8 cellular contexts compared by ENCODE assay signal in genomic region chr16:84970447-84971127, GRCh38. TPM values are rescaled to one million over a fixed set of nuclear protein-coding genes. Genes with fewer than 3 reads are reported as not detected.
DNase-seq lines count a peak whose midpoint lies in the region; ATAC-seq and TF ChIP-seq lines count a peak whose summit lies in the region.

No MANE protein-coding gene starts in this region.

- H4K20me1 ChIP-seq in DOHH2 (ENCODE audit: control insufficient read depth, insufficient read depth, low read depth, low read length) = no peaks in the 10 kb centered on the region

- H3K9me3 ChIP-seq in DOHH2 (ENCODE audit: control insufficient read depth, insufficient read depth, low read length) (peaks cover 5% of the 10 kb centered on the region; the same call in 1 of the 2 replicates), lung (ENCODE audit: control insufficient read depth in 2 of 2, insufficient read depth in 1 of 2, low read length in 1 of 2) (no peaks in the 10 kb centered on the region)

- CTCF ChIA-PET in activated CD4-positive, alpha-beta memory T cell treated with anti-CD3 and anti-CD28 coated beads, Interleukin-2, amount 10 ng/mL, durations not matched to agents 7 days and 5 days (lab: Charles Lee) = interaction anchor here (0.7 to 7.5 kb wide), 24 partner anchors 9 to 241 kb away, joined by 3 to 92 read pairs (median 4); no protein-coding TSS in a partner anchor

- H3K27ac ChIP-seq in DOHH2 (ENCODE audit: low read depth, low read length) = no peak overlapping the region
- H3K27ac ChIP-seq in lung (ENCODE audit: low read depth in 1 of 2, low read length in 1 of 2) = no peak overlapping the region

- H3K79me2 ChIP-seq in DOHH2 (ENCODE audit: control insufficient read depth, low read length) = no peaks in the 10 kb centered on the region

- ATAC-seq in HG02943 (IDR thresholded peaks at IDR 0.05; ENCODE audit: low read depth, unreplicated experiment) (peak; percentile 82), lung (ENCODE audit: insufficient read depth, low FRiP score) (peak; percentile 67), GM18873 (IDR thresholded peaks at IDR 0.05; ENCODE audit: low FRiP score, unreplicated experiment) (no peak)

- no peak overlapping the region for H3K4me2 ChIP-seq in DOHH2 (ENCODE audit: low read length)

- H3K9me3 Mint-ChIP-seq in activated CD4-positive, alpha-beta memory T cell treated with anti-CD3 and anti-CD28 coated beads, Interleukin-2, amount 10 ng/mL, durations not matched to agents 7 days and 5 days = peaks cover 5% of the 10 kb centered on the region

- H3K4me1 Mint-ChIP-seq in activated CD4-positive, alpha-beta memory T cell treated with anti-CD3 and anti-CD28 coated beads, Interleukin-2, amount 10 ng/mL, durations not matched to agents 7 days and 5 days = peaks cover 4% of the 10 kb centered on the region

- no peaks in the 10 kb centered on the region for H3K27me3 ChIP-seq in DOHH2 (ENCODE audit: control insufficient read depth, low read length)
- no peaks in the 10 kb centered on the region for H3K27me3 ChIP-seq in lung (ENCODE audit: control insufficient read depth, insufficient read depth)

- H3K4me3 ChIP-seq in DOHH2 (ENCODE audit: low read length) (no peak overlapping the region), lung (no peak overlapping the region)

- no peak overlapping the region for H3K4me3 Mint-ChIP-seq in activated CD4-positive, alpha-beta memory T cell treated with anti-CD3 and anti-CD28 coated beads, Interleukin-2, amount 10 ng/mL, durations not matched to agents 7 days and 5 days

- 21 to 27% methylated on average over 18 of the region's 18 CpGs for WGBS in lung, 2 donors

- H3K36me3 Mint-ChIP-seq in activated CD4-positive, alpha-beta memory T cell treated with anti-CD3 and anti-CD28 coated beads, Interleukin-2, amount 10 ng/mL, durations not matched to agents 7 days and 5 days (ENCODE audit: low read depth) = peaks cover 4% of the 10 kb centered on the region

- H3K27ac Mint-ChIP-seq in activated CD4-positive, alpha-beta memory T cell treated with anti-CD3 and anti-CD28 coated beads, Interleukin-2, amount 10 ng/mL, durations not matched to agents 7 days and 5 days = no peak overlapping the region

- H3F3A ChIP-seq in DOHH2 (ENCODE audit: control insufficient read depth, insufficient read depth) = no peaks in the 10 kb centered on the region

- H3K4me1 ChIP-seq in DOHH2 (ENCODE audit: control insufficient read depth, low read length) = no peaks in the 10 kb centered on the region
- H3K4me1 ChIP-seq in lung (ENCODE audit: control insufficient read depth in 2 of 2, insufficient read depth in 2 of 2, low read length in 2 of 2) = no peaks in the 10 kb centered on the region

- TF ChIP-seq CTCF in DOHH2 (IDR thresholded peaks at IDR 0.05; ENCODE audit: low read depth, low read length, poor library complexity, severe bottlenecking) (peak; percentile 97), lung (IDR thresholded peaks at IDR 0.05; ENCODE audit: control extremely low read depth, extremely low read depth) (peak; percentile 84)

- H3K36me3 ChIP-seq in DOHH2 (ENCODE audit: control insufficient read depth, low read length) = peaks cover 6% of the 10 kb centered on the region
- peaks cover 3 to 11% of the 10 kb centered on the region in 2 donors for H3K36me3 ChIP-seq in lung (ENCODE audit: control insufficient read depth in 2 of 2, insufficient read depth in 2 of 2, low read length in 2 of 2)

- peak; percentile 77 for DNase-seq in NCI-H69 (lab: John Stamatoyannopoulos, UW)
- peak; percentile 81 for DNase-seq in activated CD4-positive, alpha-beta memory T cell treated with anti-CD3 and anti-CD28 coated beads, Interleukin-2, amount 10 ng/mL, durations not matched to agents 7 days and 5 days
- DNase-seq in ecto neural progenitor cell (ENCODE audit: low spot score) = peak; percentile 90
- DNase-seq in lung (ENCODE audit: low spot score) = peak; percentile 78
- DNase-seq in stimulated activated CD8-positive, alpha-beta memory T cell treated with anti-CD3 and anti-CD28 coated beads, Interleukin-12 subunit alpha, Interleukin-12 subunit beta, amount 100 ng/mL, for 4 hours (ENCODE audit: low read depth) = peak; percentile 49

- no peaks in the 10 kb centered on the region for H3K9me2 ChIP-seq in DOHH2 (replicated peaks; ENCODE audit: control insufficient read depth, low read length)

- peaks cover 5% of the 10 kb centered on the region for H3K27me3 Mint-ChIP-seq in activated CD4-positive, alpha-beta memory T cell treated with anti-CD3 and anti-CD28 coated beads, Interleukin-2, amount 10 ng/mL, durations not matched to agents 7 days and 5 days

- POLR2A ChIA-PET in activated CD4-positive, alpha-beta memory T cell treated with anti-CD3 and anti-CD28 coated beads, Interleukin-2, amount 10 ng/mL, durations not matched to agents 7 days and 5 days (lab: Charles Lee) = interaction anchor here (0.7 kb wide), 1 partner anchor 232 kb away, joined by 3 read pairs; no protein-coding TSS in a partner anchor

RNA-seq across cellular contexts. Expression of gene ZDHHC7, which starts 40.7 kb away (rescaled TPM):
- 10 to 100 TPM; 24.6 to 25.1 TPM for total RNA-seq in activated CD4-positive, alpha-beta memory T cell treated with anti-CD3 and anti-CD28 coated beads, Interleukin-2, amount 10 ng/mL, durations not matched to agents 7 days and 5 days
- total RNA-seq in lung = 10 to 100 TPM; 51.7 to 61.1 TPM
- 10 to 100 TPM; 23.6 to 39.1 TPM for polyA plus RNA-seq in lung

RNA-seq across cellular contexts. Expression of gene KIAA0513, which starts 57.0 kb away (rescaled TPM):
- 1 to 10 TPM; 7.4 to 7.9 TPM for total RNA-seq in activated CD4-positive, alpha-beta memory T cell treated with anti-CD3 and anti-CD28 coated beads, Interleukin-2, amount 10 ng/mL, durations not matched to agents 7 days and 5 days
- total RNA-seq in lung = 10 to 100 TPM; 12.8 to 23.5 TPM
- 10 to 100 TPM; 10.4 to 11.2 TPM for polyA plus RNA-seq in lung
